ENCODE assay signal across 8 cellular contexts in the genomic region with DNA sequence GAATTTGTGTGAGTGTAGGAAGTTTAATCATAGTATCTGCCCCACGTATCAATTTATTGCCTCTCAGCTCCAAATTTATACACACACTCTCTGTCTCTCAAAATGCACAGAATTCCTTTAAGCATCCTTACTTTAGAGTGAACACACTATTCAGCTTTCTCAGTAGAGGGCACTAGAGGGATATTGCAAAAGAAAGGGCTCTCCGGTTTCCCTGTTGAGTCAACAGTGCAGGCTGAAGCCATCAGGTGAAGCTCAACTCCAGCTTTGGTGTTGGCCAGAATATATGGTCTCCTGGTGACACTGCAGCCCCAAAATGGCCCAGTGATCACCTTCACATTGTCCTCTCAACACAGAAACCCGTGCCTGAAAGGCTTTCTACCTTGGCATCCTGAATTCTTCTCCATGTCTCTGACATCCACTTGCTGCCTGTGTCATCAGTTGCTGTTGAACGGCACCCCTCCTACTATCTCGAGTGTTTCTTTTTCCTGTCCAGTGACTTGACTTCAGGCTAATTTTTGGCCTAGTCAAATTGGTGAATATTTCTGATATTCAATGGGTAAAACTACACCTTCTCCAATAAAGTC.
DNase-seq lines count a peak whose midpoint lies in the region; ATAC-seq, FAIRE-seq and TF ChIP-seq lines count a peak whose summit lies in the region.

No MANE protein-coding gene starts in this region.

- POLR2A ChIA-PET in IMR-90 (lab: Charles Lee; ENCODE audit: unreplicated experiment): no interaction called here

- H3K27ac ChIP-seq in IMR-90 (ENCODE audit: insufficient read depth, low read length): no peak overlapping the region
- H3K27ac ChIP-seq in heart right ventricle: no peak overlapping the region

- H3K23ac ChIP-seq in IMR-90 (ENCODE audit: low read depth, low read length): no peak overlapping the region

- intact Hi-C loops in IMR-90 (cut with micrococcal nuclease): no loop called here
- intact Hi-C loops in heart right ventricle (cut with DNase I): loop anchor here in 5 of 10 donors (10.0 kb wide), 2 partner anchors 811 to 821 kb away; no protein-coding TSS in a partner anchor

- no peak overlapping the region for H2AK5ac ChIP-seq in IMR-90 (ENCODE audit: low read depth, low read length)

- no peak overlapping the region for H3K4me2 ChIP-seq in IMR-90 (ENCODE audit: low read depth, low read length)

- TF ChIP-seq CTCF in GM13976 (IDR thresholded peaks at IDR 0.05; ENCODE audit: borderline replicate concordance, control extremely low read depth, extremely low read depth, insufficient read depth, missing control alignments): peak; percentile 22
- 0 out of 2 replicates have a peak, but pooled peaks have one; percentile 19 for TF ChIP-seq CTCF in IMR-90 (conservative IDR thresholded peaks at IDR 0.05; ENCODE audit: low read depth, low read length)
- peak in 8 of 9 donors; percentile 9 to 59 (median 48) for TF ChIP-seq CTCF in heart right ventricle (IDR thresholded peaks at IDR 0.05)

- H2BK120ac ChIP-seq in IMR-90 (ENCODE audit: low read depth, low read length): no peak overlapping the region

- H3K27me3 ChIP-seq in IMR-90 (ENCODE audit: control insufficient read depth, insufficient read depth, low read length): no peaks in the 10 kb centered on the region
- no peaks in the 10 kb centered on the region for H3K27me3 ChIP-seq in heart right ventricle

- H4K20me1 ChIP-seq in IMR-90 (ENCODE audit: insufficient read depth, low read length): no peaks in the 10 kb centered on the region

- H2BK5ac ChIP-seq in IMR-90 (ENCODE audit: low read depth, low read length, poor library complexity, severe bottlenecking): no peak overlapping the region

- H2BK20ac ChIP-seq in IMR-90 (ENCODE audit: low read depth, low read length): no peak overlapping the region

- TF ChIP-seq RAD21 in IMR-90 (IDR thresholded peaks at IDR 0.05; ENCODE audit: low read length): no peak

- ATAC-seq in IMR-90 (ENCODE audit: low read depth): no peak
- ATAC-seq in heart right ventricle: peak in 4 of 8 donors; percentile 50 to 80 (median 60)

- DNase-seq in GM13976 (ENCODE audit: low spot score) (peak; percentile 34), IMR-90 (no peak), RCC 7860 (ENCODE audit: low spot score) (peak; percentile 30), heart right ventricle (no peak), urothelium cell line (ENCODE audit: low spot score) (peak; percentile 55), EL (no peak), activated T-cell treated with anti-CD3 and anti-CD28 coated beads for 4 hours (no peak), T1000 (lab: John Stamatoyannopoulos, UW) (no peak)

- no peak overlapping the region for H2AFZ ChIP-seq in IMR-90 (replicated peaks; ENCODE audit: low read length, poor library complexity)

- no CpG with 5 or more reads among the region's 5 CpGs for WGBS in IMR-90 (ENCODE audit: extremely low coverage in 2 of 2, insufficient read length in 1 of 2), 2 experiments
- WGBS in heart right ventricle, 2 donors: 25 to 28% methylated on average over 5 of the region's 5 CpGs

- H3K4me1 ChIP-seq in IMR-90 (ENCODE audit: control insufficient read depth, insufficient read depth, low read length): no peaks in the 10 kb centered on the region
- no peaks in the 10 kb centered on the region for H3K4me1 ChIP-seq in heart right ventricle

- no peaks in the 10 kb centered on the region for H3K79me1 ChIP-seq in IMR-90 (ENCODE audit: low read depth in 1 of 2, low read length in 2 of 2)

- dilution Hi-C loops in IMR-90 (cut with HindIII; ENCODE audit: low sequenced_read_pairs, unreplicated experiment): no loop called here

- H3K4me3 ChIP-seq in IMR-90 (ENCODE audit: insufficient read depth, low read depth, low read length): no peak overlapping the region
- no peak overlapping the region for H3K4me3 ChIP-seq in heart right ventricle

- H3K9ac ChIP-seq in IMR-90 (ENCODE audit: low read depth, low read length): no peak overlapping the region

- no peak overlapping the region for H3K56ac ChIP-seq in IMR-90 (ENCODE audit: extremely low read depth, insufficient read depth, low read length)

- in situ Hi-C loops in GM13976 (cut with MboI; ENCODE audit: low sequenced_read_pairs, unreplicated experiment): no loop called here
- in situ Hi-C loops in IMR-90 (cut with MboI; ENCODE audit: low sequenced_read_pairs): no loop called here

- H4K8ac ChIP-seq in IMR-90 (ENCODE audit: low read depth in 2 of 2, low read length in 2 of 2): no peak overlapping the region

- H2AK9ac ChIP-seq in IMR-90 (replicated peaks; ENCODE audit: low read depth, low read length, poor library complexity): no peak overlapping the region

- H4K91ac ChIP-seq in IMR-90 (ENCODE audit: insufficient read depth, low read depth, low read length): no peak overlapping the region

- no peak overlapping the region for H3K14ac ChIP-seq in IMR-90 (replicated peaks; ENCODE audit: low read depth, low read length)

- BruUV-seq in IMR-90 (replicated peaks; lab: Mats Ljungman, UMichigan): no TSS peak

- H3K36me3 ChIP-seq in IMR-90 (ENCODE audit: control insufficient read depth, insufficient read depth, low read length): no peaks in the 10 kb centered on the region
- H3K36me3 ChIP-seq in heart right ventricle: no peaks in the 10 kb centered on the region

- CTCF ChIA-PET in IMR-90 (lab: Yijun Ruan, JAX): no interaction called here

- H3K18ac ChIP-seq in IMR-90 (ENCODE audit: low read depth, low read length): no peak overlapping the region

- H3K9me3 ChIP-seq in IMR-90 (ENCODE audit: control insufficient read depth, insufficient read depth, low read length) (peaks cover 7% of the 10 kb centered on the region; the same call in 1 of the 2 replicates), heart right ventricle (no peaks in the 10 kb centered on the region)

- TF ChIP-seq POLR2A in IMR-90 (IDR thresholded peaks at IDR 0.05; ENCODE audit: low read depth, low read length): no peak

- no peak overlapping the region for H4K5ac ChIP-seq in IMR-90 (ENCODE audit: low read depth, low read length)

- H3K4ac ChIP-seq in IMR-90 (ENCODE audit: low read depth, low read length): no peak overlapping the region

- no peaks in the 10 kb centered on the region for H3K9me1 ChIP-seq in IMR-90 (ENCODE audit: insufficient read depth, low read length)

- H2BK15ac ChIP-seq in IMR-90 (ENCODE audit: low read depth, low read length): no peak overlapping the region

- FAIRE-seq in RCC 7860 (lab: Jason Lieb, UNC) (no peak), urothelium cell line (lab: Jason Lieb, UNC) (no peak)

TF ChIP-seq in IMR-90, 13 proteins besides CTCF, POLR2A, EP300 and RAD21:
- no peak for TF ChIP-seq FOS (IDR thresholded peaks at IDR 0.05; ENCODE audit: low read depth, low read length)
- TF ChIP-seq, protein P1, sequence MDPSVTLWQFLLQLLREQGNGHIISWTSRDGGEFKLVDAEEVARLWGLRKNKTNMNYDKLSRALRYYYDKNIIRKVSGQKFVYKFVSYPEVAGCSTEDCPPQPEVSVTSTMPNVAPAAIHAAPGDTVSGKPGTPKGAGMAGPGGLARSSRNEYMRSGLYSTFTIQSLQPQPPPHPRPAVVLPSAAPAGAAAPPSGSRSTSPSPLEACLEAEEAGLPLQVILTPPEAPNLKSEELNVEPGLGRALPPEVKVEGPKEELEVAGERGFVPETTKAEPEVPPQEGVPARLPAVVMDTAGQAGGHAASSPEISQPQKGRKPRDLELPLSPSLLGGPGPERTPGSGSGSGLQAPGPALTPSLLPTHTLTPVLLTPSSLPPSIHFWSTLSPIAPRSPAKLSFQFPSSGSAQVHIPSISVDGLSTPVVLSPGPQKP (IDR thresholded peaks at IDR 0.05; ENCODE audit: borderline replicate concordance, low read depth, low read length): no peak
- TF ChIP-seq RFX5 (IDR thresholded peaks at IDR 0.05; ENCODE audit: low read depth, low read length): no peak
- no peak for TF ChIP-seq CEBPB (IDR thresholded peaks at IDR 0.05; ENCODE audit: low read depth, low read length)
- no peak for TF ChIP-seq MAZ (IDR thresholded peaks at IDR 0.05; ENCODE audit: borderline replicate concordance, low read depth, low read length)
- no peak for TF ChIP-seq MAFK (IDR thresholded peaks at IDR 0.05; ENCODE audit: low read depth, low read length)
- TF ChIP-seq RCOR1 (IDR thresholded peaks at IDR 0.05; ENCODE audit: insufficient replicate concordance, low read length): no peak
- no peak for TF ChIP-seq CHD1 (IDR thresholded peaks at IDR 0.05; ENCODE audit: low read depth, low read length)
- TF ChIP-seq BHLHE40 (IDR thresholded peaks at IDR 0.05; ENCODE audit: low read depth, low read length): no peak
- TF ChIP-seq, protein P2, sequence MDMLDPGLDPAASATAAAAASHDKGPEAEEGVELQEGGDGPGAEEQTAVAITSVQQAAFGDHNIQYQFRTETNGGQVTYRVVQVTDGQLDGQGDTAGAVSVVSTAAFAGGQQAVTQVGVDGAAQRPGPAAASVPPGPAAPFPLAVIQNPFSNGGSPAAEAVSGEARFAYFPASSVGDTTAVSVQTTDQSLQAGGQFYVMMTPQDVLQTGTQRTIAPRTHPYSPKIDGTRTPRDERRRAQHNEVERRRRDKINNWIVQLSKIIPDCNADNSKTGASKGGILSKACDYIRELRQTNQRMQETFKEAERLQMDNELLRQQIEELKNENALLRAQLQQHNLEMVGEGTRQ (IDR thresholded peaks at IDR 0.05; ENCODE audit: low read depth, low read length): no peak
- TF ChIP-seq NFE2L2 (IDR thresholded peaks at IDR 0.05; ENCODE audit: low read depth, low read length): no peak
- TF ChIP-seq SMC3 (IDR thresholded peaks at IDR 0.05; ENCODE audit: low read depth, low read length): no peak
- no peak for TF ChIP-seq MXI1 (IDR thresholded peaks at IDR 0.05; ENCODE audit: borderline replicate concordance, low read depth, low read length)

Comparison
In these comparisons a context has a peak if more than half of its experiments do, and no peak if none do; other contexts are left out.
1. DNase-seq: peak in GM13976 (single experiment), RCC 7860 (single experiment) and urothelium cell line (single experiment); none in IMR-90 (single experiment), heart right ventricle (0 of 2), EL (single experiment), activated T-cell treated with anti-CD3 and anti-CD28 coated beads for 4 hours (single experiment) and T1000 (single experiment).
2. Peak in every context shown above with its lines, with median percentiles within 50 percentile points of each other: CTCF ChIP-seq.